In the genomic region with DNA sequence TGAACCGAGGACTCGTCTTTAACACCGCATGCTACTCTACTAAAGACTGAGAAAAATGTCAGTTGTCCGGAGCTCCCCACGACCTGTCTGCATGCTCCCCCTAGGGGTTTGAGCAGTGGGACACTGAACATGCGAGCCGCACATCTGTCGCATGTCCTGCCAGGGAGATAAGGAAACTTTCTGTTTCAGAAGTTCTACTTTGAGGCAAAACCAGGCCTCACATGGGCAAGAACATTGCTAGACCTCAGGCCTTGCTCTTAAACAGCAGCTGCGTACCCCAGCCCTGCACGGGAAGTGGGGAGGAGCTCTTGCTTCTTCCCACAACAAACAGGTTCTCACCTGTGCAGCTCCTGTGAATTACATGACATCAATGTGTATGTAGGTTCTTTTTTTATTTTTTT, we compare ENCODE assay signal across 7 cellular contexts.
A peak's percentile ranks its signal among the peaks of the same experiment; 100 is the strongest.
DNase-seq lines count a peak whose midpoint lies in the region; ATAC-seq lines count a peak whose summit lies in the region.

No MANE protein-coding gene starts in this region.

- H3K27me3 Mint-ChIP-seq in stimulated activated naive CD8-positive, alpha-beta T cell treated with anti-CD3 and anti-CD28 coated beads, Interleukin-15, amount 100 ng/mL, for 72 hours: no peaks in the 10 kb centered on the region

- DNase-seq in activated T-helper 1 cell treated with anti-CD3 and anti-CD28 coated beads, Interleukin-2, amount 50 U/mL, for 16 hours (ENCODE audit: low read depth in 1 of 2, low spot score in 1 of 2): peak; percentile 19 to 38
- DNase-seq in stimulated activated naive CD8-positive, alpha-beta T cell treated with anti-CD3 and anti-CD28 coated beads, Interleukin-15, amount 100 ng/mL, for 72 hours: peak; percentile 52 to 62
- no peak for DNase-seq in OCI-M1 (lab: John Stamatoyannopoulos, UW)
- no peak for DNase-seq in NCI-H1092 treated with DMSO at 0.1 percent for 48 hours (lab: John Stamatoyannopoulos, UW)
- DNase-seq in iPS-NIHi7 (ENCODE audit: extremely low spot score): no peak

- ATAC-seq in GM19467 (IDR thresholded peaks at IDR 0.05; ENCODE audit: unreplicated experiment) (peak; percentile 55), HG03469 (IDR thresholded peaks at IDR 0.05; ENCODE audit: unreplicated experiment) (peak; percentile 37)
- ATAC-seq in stimulated activated naive CD8-positive, alpha-beta T cell treated with anti-CD3 and anti-CD28 coated beads, Interleukin-15, amount 100 ng/mL, for 72 hours: peak; percentile 58

- peak overlapping the region; percentile 27 to 65 for H3K4me3 Mint-ChIP-seq in stimulated activated naive CD8-positive, alpha-beta T cell treated with anti-CD3 and anti-CD28 coated beads, Interleukin-15, amount 100 ng/mL, for 72 hours

- peaks cover 5 to 7% of the 10 kb centered on the region in 2 donors for H3K9me3 Mint-ChIP-seq in stimulated activated naive CD8-positive, alpha-beta T cell treated with anti-CD3 and anti-CD28 coated beads, Interleukin-15, amount 100 ng/mL, for 72 hours

- H3K4me1 Mint-ChIP-seq in stimulated activated naive CD8-positive, alpha-beta T cell treated with anti-CD3 and anti-CD28 coated beads, Interleukin-15, amount 100 ng/mL, for 72 hours: peaks cover 78% of the 10 kb centered on the region

- H3K27ac Mint-ChIP-seq in stimulated activated naive CD8-positive, alpha-beta T cell treated with anti-CD3 and anti-CD28 coated beads, Interleukin-15, amount 100 ng/mL, for 72 hours: peak overlapping the region in 1 of 2 donors; percentile 92

Comparison
In these comparisons a context has a peak if more than half of its experiments do, and no peak if none do; other contexts are left out.
1. DNase-seq: peak in activated T-helper 1 cell treated with anti-CD3 and anti-CD28 coated beads, Interleukin-2, amount 50 U/mL, for 16 hours (2 of 2) and stimulated activated naive CD8-positive, alpha-beta T cell treated with anti-CD3 and anti-CD28 coated beads, Interleukin-15, amount 100 ng/mL, for 72 hours (2 of 2); none in OCI-M1 (single experiment), NCI-H1092 treated with DMSO at 0.1 percent for 48 hours (single experiment) and iPS-NIHi7 (single experiment).
2. Peak in every context shown above with its lines, with median percentiles within 50 percentile points of each other: ATAC-seq.